ENCODE assay signal across 7 cellular contexts in genomic region chr11:35145249-35145648, GRCh38. TPM values are rescaled to one million over a fixed set of nuclear protein-coding genes. Genes with fewer than 3 reads are reported as not detected.
DNase-seq lines count a peak whose midpoint lies in the region; ATAC-seq and TF ChIP-seq lines count a peak whose summit lies in the region.

No MANE protein-coding gene starts in this region.

- peak overlapping the region; percentile 64 to 96 (median 90) for H3K4me3 Mint-ChIP-seq in IgD-negative memory B cell

- H3K36me3 ChIP-seq in brain microvascular endothelial cell (replicated peaks) (no peaks in the 10 kb centered on the region), stomach (peaks cover 0 to 5% (median 0%) of the 10 kb centered on the region in 4 donors)

- WGBS in stomach, 5 donors = 54 to 79% (median 67%) methylated on average over 2 of the region's 2 CpGs

- peak overlapping the region; percentile 73 for H3K27ac ChIP-seq in brain microvascular endothelial cell
- H3K27ac ChIP-seq in stomach = peak overlapping the region; percentile 24 to 95 (median 60)

- no peaks in the 10 kb centered on the region for H3K9me3 Mint-ChIP-seq in IgD-negative memory B cell

- no peak for TF ChIP-seq POLR2A in stomach (IDR thresholded peaks at IDR 0.05)

- TF ChIP-seq EP300 in stomach (IDR thresholded peaks at IDR 0.05) = no peak

- DNase-seq in brain microvascular endothelial cell = peak; percentile 81
- DNase-seq in stomach = peak; percentile 50
- no peak for DNase-seq in DMS114 treated with DMSO at 0.1 percent for 48 hours (lab: John Stamatoyannopoulos, UW; ENCODE audit: unreplicated experiment)

- TF ChIP-seq CTCF in brain microvascular endothelial cell (IDR thresholded peaks at IDR 0.05; ENCODE audit: low read depth, low read length, missing control alignments) (peak; percentile 4), stomach (IDR thresholded peaks at IDR 0.05) (no peak)

- H3K4me1 ChIP-seq in stomach = peaks cover 49 to 93% (median 67%) of the 10 kb centered on the region in 4 donors

- H3K9me3 ChIP-seq in stomach = no peaks in the 10 kb centered on the region

- intact Hi-C loops in stomach (cut with DNase I; ENCODE audit: low total_unique reads) = no loop called here

- ATAC-seq in GM18499 (IDR thresholded peaks at IDR 0.05; ENCODE audit: insufficient read depth, unreplicated experiment) = peak; percentile 34
- peak; percentile 57 for ATAC-seq in GM21529 (IDR thresholded peaks at IDR 0.05; ENCODE audit: unreplicated experiment)
- ATAC-seq in GM19328 (IDR thresholded peaks at IDR 0.05; ENCODE audit: unreplicated experiment) = no peak

- H3K4me3 ChIP-seq in brain microvascular endothelial cell (ENCODE audit: low read depth, low read length) (no peak overlapping the region), stomach (peak overlapping the region in 2 of 4 donors; percentile 0 to 75)

- peak overlapping the region; percentile 95 to 97 (median 97) for H3K27ac Mint-ChIP-seq in IgD-negative memory B cell

- peaks cover 68 to 87% (median 73%) of the 10 kb centered on the region in 3 donors for H3K4me1 Mint-ChIP-seq in IgD-negative memory B cell

- no peaks in the 10 kb centered on the region for H3K27me3 ChIP-seq in brain microvascular endothelial cell (replicated peaks)
- H3K27me3 ChIP-seq in stomach = no peaks in the 10 kb centered on the region

- H3K36me3 Mint-ChIP-seq in IgD-negative memory B cell = peaks cover 9% of the 10 kb centered on the region

- H3K27me3 Mint-ChIP-seq in IgD-negative memory B cell = no peaks in the 10 kb centered on the region

- in situ Hi-C loops in brain microvascular endothelial cell (cut with HindIII; ENCODE audit: low pct_ligation_motif_present, low sequenced_read_pairs) = no loop called here

RNA-seq across cellular contexts. Expression of gene CD44, which starts 6.3 kb away (rescaled TPM):
- polyA plus RNA-seq in IgD-negative memory B cell (176 TPM), stomach (100 to 1,000 TPM in 1 of 3 donors, 10 to 100 TPM in 2; 52.4 to 125 (median 65.5) TPM)
- 100 to 1,000 TPM in 3 of 5 donors, 10 to 100 TPM in 2; 47.5 to 229 (median 176) TPM for total RNA-seq in stomach
